In genomic region chr2:219206442-219207253, GRCh38 we compare ENCODE assay signal across 8 cellular contexts. TPM values are rescaled to one million over a fixed set of nuclear protein-coding genes. Genes with fewer than 3 reads are reported as not detected.
DNase-seq lines count a peak whose midpoint lies in the region; ATAC-seq and TF ChIP-seq lines count a peak whose summit lies in the region.

Gene ZFAND2B (plus strand): TSS chr2:219206782. CDS start chr2:219206988, 206 bp downstream.

- CTCF ChIA-PET in activated CD4-positive, alpha-beta T cell treated with anti-CD3 and anti-CD28 coated beads, Interleukin-2, amount 10 ng/mL, durations not matched to agents 7 days and 5 days (lab: Charles Lee) = interaction anchor here (1.1 to 2.0 kb wide), 10 partner anchors 10 to 88 kb away, joined by 3 to 13 read pairs (median 4); partner anchors contain the start of genes CNPPD1, GLB1L, STK16 and TUBA4B

- POLR2A ChIA-PET in activated CD4-positive, alpha-beta T cell treated with anti-CD3 and anti-CD28 coated beads, Interleukin-2, amount 10 ng/mL, durations not matched to agents 7 days and 5 days (lab: Charles Lee) = interaction anchor here (0.5 to 1.4 kb wide), 4 partner anchors 21 to 27 kb away, joined by 3 to 4 read pairs (median 4); partner anchors contain the start of genes ANKZF1 and ATG9A

- peak within 1 kb of the TSS; percentile 77 for H3K27ac ChIP-seq in C4-2B
- H3K27ac ChIP-seq in coronary artery = peak within 1 kb of the TSS; percentile 92 to 94

- H3K9me3 Mint-ChIP-seq in activated CD4-positive, alpha-beta T cell treated with anti-CD3 and anti-CD28 coated beads, Interleukin-2, amount 10 ng/mL, durations not matched to agents 7 days and 5 days = peaks cover 3% of the 10 kb centered on the region

- H3K4me3 ChIP-seq in coronary artery = peak within 1 kb of the TSS; percentile 79

- H3K4me1 Mint-ChIP-seq in activated CD4-positive, alpha-beta T cell treated with anti-CD3 and anti-CD28 coated beads, Interleukin-2, amount 10 ng/mL, durations not matched to agents 7 days and 5 days = peaks cover 52% of the 10 kb centered on the region

- H3K27me3 Mint-ChIP-seq in activated CD4-positive, alpha-beta T cell treated with anti-CD3 and anti-CD28 coated beads, Interleukin-2, amount 10 ng/mL, durations not matched to agents 7 days and 5 days = no peaks in the 10 kb centered on the region

- TF ChIP-seq CTCF in C4-2B (conservative IDR thresholded peaks at IDR 0.05) (no peak), coronary artery (IDR thresholded peaks at IDR 0.05) (no peak)

- H3K36me3 Mint-ChIP-seq in activated CD4-positive, alpha-beta T cell treated with anti-CD3 and anti-CD28 coated beads, Interleukin-2, amount 10 ng/mL, durations not matched to agents 7 days and 5 days (ENCODE audit: low read depth) = peaks cover 16% of the 10 kb centered on the region

- peak; percentile 98 for ATAC-seq in GM19372 (IDR thresholded peaks at IDR 0.05; ENCODE audit: low read depth, unreplicated experiment)
- ATAC-seq in HG03521 (IDR thresholded peaks at IDR 0.05; ENCODE audit: unreplicated experiment) = peak; percentile 97
- peak; percentile 90 for ATAC-seq in left lobe of liver

- H3K27ac Mint-ChIP-seq in activated CD4-positive, alpha-beta T cell treated with anti-CD3 and anti-CD28 coated beads, Interleukin-2, amount 10 ng/mL, durations not matched to agents 7 days and 5 days = peak within 1 kb of the TSS; percentile 95

- H3K4me3 Mint-ChIP-seq in activated CD4-positive, alpha-beta T cell treated with anti-CD3 and anti-CD28 coated beads, Interleukin-2, amount 10 ng/mL, durations not matched to agents 7 days and 5 days = peak within 1 kb of the TSS; percentile 80

- DNase-seq in NCI-H69 (lab: John Stamatoyannopoulos, UW) = peak; percentile 93
- peak; percentile 95 for DNase-seq in activated CD4-positive, alpha-beta T cell treated with anti-CD3 and anti-CD28 coated beads, Interleukin-2, amount 10 ng/mL, durations not matched to agents 7 days and 5 days
- peak; percentile 96 for DNase-seq in coronary artery (ENCODE audit: low spot score)
- DNase-seq in left lobe of liver (ENCODE audit: low spot score) = peak; percentile 96
- peak; percentile 92 for DNase-seq in stimulated activated CD4-positive, alpha-beta T cell treated with anti-CD3 and anti-CD28 coated beads, Interleukin-2, amount 100 ng/mL, for 4 hours (ENCODE audit: low read depth)

RNA-seq across cellular contexts. Expression of gene ZFAND2B, which starts in this region (rescaled TPM):
- 10 to 100 TPM; 49.1 to 60.2 TPM for total RNA-seq in activated CD4-positive, alpha-beta T cell treated with anti-CD3 and anti-CD28 coated beads, Interleukin-2, amount 10 ng/mL, durations not matched to agents 7 days and 5 days
- 28.6 TPM for total RNA-seq in left lobe of liver

Comparison
In these comparisons a context has a peak if more than half of its experiments do, and no peak if none do; other contexts are left out.
1. Peak in every context shown above with its lines: DNase-seq, ATAC-seq, H3K4me3 ChIP-seq and H3K27ac ChIP-seq.